ENCODE assay signal across 7 cellular contexts in genomic region chr16:68528686-68529379, GRCh38.
DNase-seq lines count a peak whose midpoint lies in the region; ATAC-seq, FAIRE-seq and TF ChIP-seq lines count a peak whose summit lies in the region.

No MANE protein-coding gene starts in this region.

- in situ Hi-C loops in T47D (cut with HindIII; ENCODE audit: low pct_unique_long_range_greater_than_20kb, low sequenced_read_pairs) = no loop called here

- H3K27me3 ChIP-seq in WERI-Rb-1 (ENCODE audit: insufficient read depth, low read depth, severe bottlenecking) = no peaks in the 10 kb centered on the region

- H3K4me3 ChIP-seq in WERI-Rb-1 (ENCODE audit: low read depth, low read length) = no peak overlapping the region

- no peak overlapping the region for H3K27ac ChIP-seq in WERI-Rb-1

- TF ChIP-seq CTCF in WERI-Rb-1 (IDR thresholded peaks at IDR 0.05; ENCODE audit: low read depth, low read length) = peak; percentile 93

- FAIRE-seq in islet of Langerhans (lab: Jason Lieb, UNC) = peak; percentile 45

- H3K9me3 ChIP-seq in WERI-Rb-1 (ENCODE audit: severe bottlenecking) = no peaks in the 10 kb centered on the region

- peaks cover 6% of the 10 kb centered on the region for H3K36me3 ChIP-seq in WERI-Rb-1

- peak; percentile 82 for ATAC-seq in GM18498 (IDR thresholded peaks at IDR 0.05; ENCODE audit: unreplicated experiment)
- peak; percentile 82 for ATAC-seq in HG03135 (IDR thresholded peaks at IDR 0.05; ENCODE audit: unreplicated experiment)

- peak; percentile 58 for DNase-seq in NCI-H2196 treated with DMSO at 0.1 percent for 48 hours (lab: John Stamatoyannopoulos, UW; ENCODE audit: unreplicated experiment)
- DNase-seq in WERI-Rb-1 = peak; percentile 87
- peak; percentile 90 to 94 for DNase-seq in T47D (ENCODE audit: low read depth in 1 of 2, low spot score in 1 of 2)
- peak; percentile 74 to 83 for DNase-seq in stimulated activated CD4-positive, alpha-beta T cell treated with anti-CD3 and anti-CD28 coated beads, Interleukin-15, amount 100 ng/mL, for 48 hours (ENCODE audit: low read depth in 2 of 2)
